31 cellular contexts compared by ENCODE assay signal in genomic region chr9:22548625-22549024, GRCh38.
"Had no signal": no experiment of that assay in that cellular context is flagged by ENCODE, and none has a peak within 500 bp of the region (broad histone marks: within the 10 kb centered on the region; RNA-seq: fewer than 3 reads in every experiment).

No MANE protein-coding gene starts in this region.

- DNase-seq: Kasumi-1, MG63, NCI-H1048, NCI-H1092 treated with DMSO at 0.1 percent for 48 hours, NCI-H1105 treated with DMSO at 0.1 percent for 48 hours, NCI-H1417, NCI-H1436, NCI-H146, NCI-H1694, NCI-H187, NCI-H1930, NCI-H2029 treated with DMSO at 0.1 percent for 48 hours, NCI-H2171 treated with DMSO at 0.1 percent for 48 hours, NCI-H226, NCI-H446 treated with DMSO at 0.1 percent for 48 hours, NCI-H510A, NCI-H524, NCI-H526, NCI-H69, NCI-H748 treated with DMSO at 0.1 percent for 48 hours, NCI-H82, PC-3, Peyer's patch, Right ventricle myocardium superior, RPMI8226, SHP77 treated with DMSO at 0.1 percent for 48 hours, SK-N-SH, SW 1271, T-helper 1 cell had no signal

- H3K9me3 Mint-ChIP-seq: T-helper 1 cell treated with Interleukin-12 subunit alpha and Interleukin-12 subunit beta and Interleukin-4 antibody, amounts not matched to agents 30 μg/mL and 1 μg/mL, for 36 hours had no signal

- H3K9ac ChIP-seq: SK-N-SH had no signal

- H3K27ac Mint-ChIP-seq: T-helper 1 cell treated with Interleukin-12 subunit alpha and Interleukin-12 subunit beta and Interleukin-4 antibody, amounts not matched to agents 30 μg/mL and 1 μg/mL, for 36 hours had no signal

- H3K4me3 ChIP-seq: MG63, Peyer's patch, SJSA1 had no signal

- H3K27me3 ChIP-seq: MG63, Peyer's patch, SJSA1 had no signal

- H3K4me1 ChIP-seq: Peyer's patch, SJSA1 had no signal

- H3K4me2 ChIP-seq: SK-N-SH had no signal

- H3K9me2 ChIP-seq: SK-N-SH had no signal

- H3K4me3 Mint-ChIP-seq: T-helper 1 cell treated with Interleukin-12 subunit alpha and Interleukin-12 subunit beta and Interleukin-4 antibody, amounts not matched to agents 30 μg/mL and 1 μg/mL, for 36 hours had no signal

- H3K36me3 ChIP-seq: MG63, Peyer's patch, SJSA1 had no signal

- H3K9me3 ChIP-seq: MG63, Peyer's patch, SJSA1, SK-N-SH had no signal

- H3K27ac ChIP-seq: Peyer's patch, SJSA1 had no signal

- ATAC-seq: PC-3 had no signal
